In the genomic region with DNA sequence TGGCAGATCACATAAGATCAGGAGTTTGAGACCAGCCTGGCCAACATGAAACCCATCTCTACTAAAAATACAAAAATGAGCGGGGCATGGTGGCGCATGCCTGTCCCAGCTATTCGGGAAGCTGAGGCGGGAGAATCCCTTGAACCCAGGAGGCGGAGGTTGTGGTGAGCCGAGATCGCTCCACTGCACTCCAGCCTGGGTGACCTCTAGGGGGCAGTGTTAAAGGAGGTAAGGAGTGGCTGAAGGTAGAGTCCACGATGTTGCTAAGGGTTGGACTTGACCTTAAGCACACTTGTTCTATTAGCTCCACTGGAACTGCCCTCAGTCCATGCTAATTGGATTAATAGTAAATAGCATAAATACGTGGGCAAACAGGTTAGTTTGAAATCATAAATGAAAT, we compare ENCODE assay signal across 10 cellular contexts.
DNase-seq lines count a peak whose midpoint lies in the region; ATAC-seq, FAIRE-seq and TF ChIP-seq lines count a peak whose summit lies in the region.
"Had no signal": no experiment of that assay in that cellular context is flagged by ENCODE, and none has a peak within 500 bp of the region (broad histone marks: within the 10 kb centered on the region; RNA-seq: fewer than 3 reads in every experiment).

No MANE protein-coding gene starts in this region.

- H3K9ac ChIP-seq in K562 (ENCODE audit: insufficient read depth in 1 of 2, low read depth in 2 of 2, low read length in 2 of 2): no peak overlapping the region
- H3K9ac ChIP-seq in smooth muscle cell (ENCODE audit: low read depth): no peak overlapping the region

- intact Hi-C loops in K562 (cut with micrococcal nuclease): loop anchor here (2.0 kb wide), 1 partner anchor 41 kb away; no protein-coding TSS in a partner anchor

- CTCF ChIA-PET in K562 (lab: Yijun Ruan, JAX; ENCODE audit: low intra/inter-chr PET ratio): no interaction called here

- no peaks in the 10 kb centered on the region for H4K20me1 ChIP-seq in K562 (replicated peaks; ENCODE audit: control insufficient read depth, insufficient read depth, low read length)
- H4K20me1 ChIP-seq in smooth muscle cell (ENCODE audit: low read depth): no peaks in the 10 kb centered on the region

- H3K9me3 ChIP-seq in K562 (replicated peaks; ENCODE audit: control insufficient read depth, insufficient read depth, low read depth, low read length) (no peaks in the 10 kb centered on the region), smooth muscle cell (replicated peaks; ENCODE audit: low read depth) (no peaks in the 10 kb centered on the region)
- H3K9me3 ChIP-seq: upper lobe of left lung had no signal

- peak; percentile 65 for DNase-seq in activated effector memory CD4-positive, alpha-beta T cell treated with anti-CD3 and anti-CD28 coated beads, Interleukin-2, amount 50 U/mL, for 16 hours
- DNase-seq in activated effector memory CD4-positive, alpha-beta T cell treated with Interleukin-2 at 50 U/mL for 16 hours: no peak
- peak; percentile 4 for DNase-seq in HT-29 (ENCODE audit: low spot score)
- peak in 3 of 4 experiments; percentile 16 to 34 (median 20) for DNase-seq in K562 (ENCODE audit: extremely low read depth in 1 of 4, low spot score in 3 of 4)
- DNase-seq in smooth muscle cell (lab: John Stamatoyannopoulos, UW; ENCODE audit: unreplicated experiment): no peak
- DNase-seq in left lobe of liver (ENCODE audit: low spot score): no peak
- no peak for DNase-seq in DMS153 treated with DMSO at 0.1 percent for 48 hours (lab: John Stamatoyannopoulos, UW; ENCODE audit: unreplicated experiment)
- DNase-seq in Ammon's horn (ENCODE audit: low spot score): no peak
- DNase-seq: effector CD4-positive, alpha-beta T cell; upper lobe of left lung had no signal

- no peaks in the 10 kb centered on the region for H3K9me1 ChIP-seq in K562 (ENCODE audit: control insufficient read depth, insufficient read depth, low read length)

- H3K27ac ChIP-seq in K562 (ENCODE audit: extremely low read depth, low read depth, low read length): no peak overlapping the region
- no peak overlapping the region for H3K27ac ChIP-seq in smooth muscle cell (ENCODE audit: low read depth)
- H3K27ac ChIP-seq: upper lobe of left lung had no signal

- FAIRE-seq in K562 (lab: Jason Lieb, UNC): peak; percentile 73

- H3K27me3 ChIP-seq in K562 (ENCODE audit: control insufficient read depth in 2 of 2, insufficient read depth in 2 of 2, low read length in 2 of 2) (peaks cover 0 to 12% of the 10 kb centered on the region in 2 experiments; a peak in 2 of 5 replicates), smooth muscle cell (ENCODE audit: low read depth) (peaks cover 13% of the 10 kb centered on the region)
- H3K27me3 ChIP-seq: upper lobe of left lung had no signal

- BruUV-seq in K562 (replicated peaks; lab: Mats Ljungman, UMichigan): no TSS peak

- H3K36me3 ChIP-seq in K562 (ENCODE audit: control insufficient read depth, insufficient read depth, low read length) (no peaks in the 10 kb centered on the region), smooth muscle cell (ENCODE audit: low read depth) (no peaks in the 10 kb centered on the region)
- H3K36me3 ChIP-seq: upper lobe of left lung had no signal

- POLR2A ChIA-PET in K562 (lab: Yijun Ruan, JAX): interaction anchor here (0.6 kb wide), 1 partner anchor 257 kb away, joined by 3 read pairs; no protein-coding TSS in a partner anchor

- H2AFZ ChIP-seq in K562 (ENCODE audit: low read depth, low read length): no peak overlapping the region
- H2AFZ ChIP-seq in smooth muscle cell (ENCODE audit: low read depth): no peak overlapping the region

- ATAC-seq in K562 (peak; percentile 84), left lobe of liver (no peak)

- H3K4me2 ChIP-seq in K562 (ENCODE audit: insufficient read depth, low read length) (no peak overlapping the region), smooth muscle cell (no peak overlapping the region)

- no peak overlapping the region for H3K4me3 ChIP-seq in K562
- H3K4me3 ChIP-seq in smooth muscle cell: no peak overlapping the region
- H3K4me3 ChIP-seq: upper lobe of left lung had no signal

- no peaks in the 10 kb centered on the region; a peak in 1 of 5 replicates for H3K4me1 ChIP-seq in K562 (replicated peaks in 1 of 2; ENCODE audit: control insufficient read depth in 2 of 2, insufficient read depth in 2 of 2, low read length in 2 of 2)
- no peaks in the 10 kb centered on the region for H3K4me1 ChIP-seq in smooth muscle cell (ENCODE audit: low read depth)
- H3K4me1 ChIP-seq: upper lobe of left lung had no signal

- no peaks in the 10 kb centered on the region for H3F3A ChIP-seq in smooth muscle cell (ENCODE audit: low read depth)

- peak in 1 of 2 experiments; percentile 26; a peak in 2 of 4 replicates for TF ChIP-seq RAD21 in K562 (CRISPR knock-in tag; conservative IDR thresholded peaks at IDR 0.05 in 1 of 2, IDR thresholded peaks at IDR 0.05 in 1 of 2)

- WGBS in K562 (ENCODE audit: insufficient coverage, low coverage, missing lambda C conversion rate): 9% methylated on average over 5 of the region's 9 CpGs
- WGBS in smooth muscle cell (ENCODE audit: low lambda C conversion rate): 62% methylated on average over 9 of the region's 9 CpGs

- in situ Hi-C loops in K562 (cut with MboI): no loop called here

- peak; percentile 19 to 43 (median 37); a peak in 3 of 6 replicates for TF ChIP-seq CTCF in K562 (IDR thresholded peaks at IDR 0.05 in 2 of 3, conservative IDR thresholded peaks at IDR 0.05 in 1 of 3; ENCODE audit: insufficient read depth in 2 of 3, low read depth in 1 of 3, low read length in 3 of 3)
- TF ChIP-seq CTCF in smooth muscle cell (IDR thresholded peaks at IDR 0.05; ENCODE audit: borderline replicate concordance, insufficient read depth, poor library complexity, severe bottlenecking): peak; percentile 8

- H3K79me2 ChIP-seq in K562 (ENCODE audit: control insufficient read depth, insufficient read depth, low read length): no peaks in the 10 kb centered on the region
- H3K79me2 ChIP-seq in smooth muscle cell (ENCODE audit: low read depth): no peaks in the 10 kb centered on the region

- no peak for TF ChIP-seq EP300 in K562 (IDR thresholded peaks at IDR 0.05; ENCODE audit: low read length)

- TF ChIP-seq POLR2A in K562 (conservative IDR thresholded peaks at IDR 0.05): no peak

TF ChIP-seq in K562, 482 proteins besides CTCF, POLR2A, EP300 and RAD21:
- TF ChIP-seq GABPB1 (CRISPR knock-in tag; IDR thresholded peaks at IDR 0.05): no peak
- no peak for TF ChIP-seq KDM5B (IDR thresholded peaks at IDR 0.05; ENCODE audit: insufficient replicate concordance, low read depth, low read length)
- TF ChIP-seq ZZZ3 (IDR thresholded peaks at IDR 0.05): no peak
- no peak for TF ChIP-seq SMARCC2 (IDR thresholded peaks at IDR 0.05; ENCODE audit: low read depth)
- TF ChIP-seq FOXM1 (IDR thresholded peaks at IDR 0.05; ENCODE audit: low read depth): no peak
- no peak for TF ChIP-seq FOXM1 (CRISPR knock-in tag; IDR thresholded peaks at IDR 0.05; ENCODE audit: low read depth)
- TF ChIP-seq FOXA1 (IDR thresholded peaks at IDR 0.05; ENCODE audit: borderline replicate concordance): no peak
- TF ChIP-seq EHMT2 (IDR thresholded peaks at IDR 0.05): no peak
- TF ChIP-seq, protein P1, sequence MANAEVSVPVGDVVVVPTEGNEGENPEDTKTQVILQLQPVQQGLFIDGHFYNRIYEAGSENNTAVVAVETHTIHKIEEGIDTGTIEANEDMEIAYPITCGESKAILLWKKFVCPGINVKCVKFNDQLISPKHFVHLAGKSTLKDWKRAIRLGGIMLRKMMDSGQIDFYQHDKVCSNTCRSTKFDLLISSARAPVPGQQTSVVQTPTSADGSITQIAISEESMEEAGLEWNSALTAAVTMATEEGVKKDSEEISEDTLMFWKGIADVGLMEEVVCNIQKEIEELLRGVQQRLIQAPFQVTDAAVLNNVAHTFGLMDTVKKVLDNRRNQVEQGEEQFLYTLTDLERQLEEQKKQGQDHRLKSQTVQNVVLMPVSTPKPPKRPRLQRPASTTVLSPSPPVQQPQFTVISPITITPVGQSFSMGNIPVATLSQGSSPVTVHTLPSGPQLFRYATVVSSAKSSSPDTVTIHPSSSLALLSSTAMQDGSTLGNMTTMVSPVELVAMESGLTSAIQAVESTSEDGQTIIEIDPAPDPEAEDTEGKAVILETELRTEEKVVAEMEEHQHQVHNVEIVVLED (CRISPR knock-in tag; IDR thresholded peaks at IDR 0.05): no peak
- no peak for TF ChIP-seq CCNT2 (IDR thresholded peaks at IDR 0.05; ENCODE audit: borderline replicate concordance, extremely low read depth, insufficient read length, low read depth, low read length)
- no peak for TF ChIP-seq CC2D1A (IDR thresholded peaks at IDR 0.05)
- TF ChIP-seq MAFG (tag; conservative IDR thresholded peaks at IDR 0.05): no peak
- no peak for TF ChIP-seq PCBP1 (IDR thresholded peaks at IDR 0.05; ENCODE audit: low read depth, low read length, poor library complexity, severe bottlenecking)
TF ChIP-seq in K562: peak in this region for 0.

Comparison
In these comparisons a context has a peak if more than half of its experiments do, and no peak if none do; other contexts are left out.
1. DNase-seq: peak in activated effector memory CD4-positive, alpha-beta T cell treated with anti-CD3 and anti-CD28 coated beads, Interleukin-2, amount 50 U/mL, for 16 hours (single experiment), HT-29 (single experiment) and K562 (3 of 4); none in activated effector memory CD4-positive, alpha-beta T cell treated with Interleukin-2 at 50 U/mL for 16 hours (single experiment), smooth muscle cell (single experiment), left lobe of liver (single experiment), DMS153 treated with DMSO at 0.1 percent for 48 hours (single experiment) and Ammon's horn (single experiment).